In genomic region chr5:134905246-134905996, GRCh38 we compare ENCODE assay signal across 8 cellular contexts. TPM values are rescaled to one million over a fixed set of nuclear protein-coding genes. Genes with fewer than 3 reads are reported as not detected.
DNase-seq lines count a peak whose midpoint lies in the region; ATAC-seq and TF ChIP-seq lines count a peak whose summit lies in the region.

No MANE protein-coding gene starts in this region.

- H3K27me3 Mint-ChIP-seq in activated naive CD4-positive, alpha-beta T cell treated with anti-CD3 and anti-CD28 coated beads, Interleukin-2, amount 10 ng/mL, durations not matched to agents 7 days and 5 days: no peaks in the 10 kb centered on the region

- H2AFZ ChIP-seq in osteoblast (ENCODE audit: low read length): peak overlapping the region; percentile 87

- H3K4me1 ChIP-seq in SJCRH30 (no peaks in the 10 kb centered on the region), osteoblast (ENCODE audit: insufficient read depth, low read length) (peaks cover 7% of the 10 kb centered on the region), tibial artery (peaks cover 0 to 6% (median 0%) of the 10 kb centered on the region in 4 donors)

- H4K20me1 ChIP-seq in osteoblast (ENCODE audit: insufficient read depth, low read length): no peaks in the 10 kb centered on the region

- peak overlapping the region; percentile 99 for H3K27ac Mint-ChIP-seq in activated naive CD4-positive, alpha-beta T cell treated with anti-CD3 and anti-CD28 coated beads, Interleukin-2, amount 10 ng/mL, durations not matched to agents 7 days and 5 days

- DNase-seq in Daoy (ENCODE audit: low read depth) (peak; percentile 73), SJCRH30 (peak; percentile 67 to 78), globus pallidus (ENCODE audit: low spot score) (peak; percentile 68), osteoblast (ENCODE audit: insufficient read length, low spot score, missing footprints) (peak; percentile 92), tibial artery (peak; percentile 40 to 81)
- peak; percentile 71 for DNase-seq in activated naive CD4-positive, alpha-beta T cell treated with anti-CD3 and anti-CD28 coated beads, Interleukin-2, amount 10 ng/mL, durations not matched to agents 7 days and 5 days

- peak overlapping the region; percentile 98 for H3K4me3 Mint-ChIP-seq in activated naive CD4-positive, alpha-beta T cell treated with anti-CD3 and anti-CD28 coated beads, Interleukin-2, amount 10 ng/mL, durations not matched to agents 7 days and 5 days

- H3K9me3 ChIP-seq in KOPT-K1 (ENCODE audit: insufficient read depth, low read length, poor library complexity, severe bottlenecking): no peaks in the 10 kb centered on the region
- no peaks in the 10 kb centered on the region for H3K9me3 ChIP-seq in SJCRH30 (replicated peaks)
- H3K9me3 ChIP-seq in osteoblast (ENCODE audit: low read depth, low read length): no peaks in the 10 kb centered on the region
- no peaks in the 10 kb centered on the region for H3K9me3 ChIP-seq in tibial artery

- H3K4me3 ChIP-seq in SJCRH30 (peak overlapping the region; percentile 76), osteoblast (ENCODE audit: insufficient read depth, low read length) (peak overlapping the region; percentile 88), tibial artery (peak overlapping the region; percentile 71 to 80)

- H3K27me3 ChIP-seq in SJCRH30 (no peaks in the 10 kb centered on the region), osteoblast (ENCODE audit: insufficient read depth, low read length) (no peaks in the 10 kb centered on the region), tibial artery (no peaks in the 10 kb centered on the region)

- peak; percentile 68 for TF ChIP-seq CTCF in osteoblast (IDR thresholded peaks at IDR 0.05; ENCODE audit: extremely low read depth, low read depth, low read length)
- TF ChIP-seq CTCF in tibial artery (IDR thresholded peaks at IDR 0.05): peak; percentile 72 to 75

- intact Hi-C loops in tibial artery (cut with DNase I; ENCODE audit: low total_unique reads): loop anchor here (2.0 to 10.0 kb wide), 4 partner anchors 31 to 501 kb away; partner anchors contain the start of genes CAMLG, PITX1 and TXNDC15

- no peaks in the 10 kb centered on the region for H3K9me3 Mint-ChIP-seq in activated naive CD4-positive, alpha-beta T cell treated with anti-CD3 and anti-CD28 coated beads, Interleukin-2, amount 10 ng/mL, durations not matched to agents 7 days and 5 days

- peaks cover 25% of the 10 kb centered on the region for H3K36me3 ChIP-seq in KOPT-K1 (ENCODE audit: insufficient read depth, low read length)
- peaks cover 2% of the 10 kb centered on the region; the same call in 1 of the 2 replicates for H3K36me3 ChIP-seq in SJCRH30
- peaks cover 6% of the 10 kb centered on the region for H3K36me3 ChIP-seq in osteoblast (ENCODE audit: insufficient read depth, low read length)
- H3K36me3 ChIP-seq in tibial artery: peaks cover 0 to 25% (median 2%) of the 10 kb centered on the region in 3 donors

- H3K4me2 ChIP-seq in osteoblast (ENCODE audit: insufficient read depth, low read length): peak overlapping the region; percentile 96

- peaks cover 4% of the 10 kb centered on the region for H3K79me2 ChIP-seq in osteoblast (ENCODE audit: insufficient read depth, low read length)

- H3K27ac ChIP-seq in KOPT-K1 (ENCODE audit: low read depth, low read length, poor library complexity, severe bottlenecking) (peak overlapping the region; percentile 88), SJCRH30 (peak overlapping the region; percentile 85), osteoblast (ENCODE audit: low read depth, low read length) (peak overlapping the region; percentile 82), tibial artery (peak overlapping the region; percentile 92 to 94)

- CTCF ChIA-PET in activated naive CD4-positive, alpha-beta T cell treated with anti-CD3 and anti-CD28 coated beads, Interleukin-2, amount 10 ng/mL, durations not matched to agents 7 days and 5 days (lab: Charles Lee): interaction anchor here (0.8 to 2.3 kb wide), 17 partner anchors 12 to 166 kb away, joined by 3 to 14 read pairs (median 4); partner anchors contain the start of genes C5orf24, CAMLG and TXNDC15

- peaks cover 11% of the 10 kb centered on the region for H3K36me3 Mint-ChIP-seq in activated naive CD4-positive, alpha-beta T cell treated with anti-CD3 and anti-CD28 coated beads, Interleukin-2, amount 10 ng/mL, durations not matched to agents 7 days and 5 days

- H3K4me1 Mint-ChIP-seq in activated naive CD4-positive, alpha-beta T cell treated with anti-CD3 and anti-CD28 coated beads, Interleukin-2, amount 10 ng/mL, durations not matched to agents 7 days and 5 days: peaks cover 33% of the 10 kb centered on the region

- peak; percentile 32 for ATAC-seq in GM21723 (IDR thresholded peaks at IDR 0.05; ENCODE audit: unreplicated experiment)

RNA-seq across cellular contexts. Expression of gene PCBD2, which starts 0.5 kb away (rescaled TPM):
- 3.7 and 8.7 TPM in 2 replicates for total RNA-seq in Daoy (2014; rRNA removed; shearing (Covaris generic))
- total RNA-seq in SJCRH30 (2014; rRNA removed; shearing (Covaris generic)): 8.5 and 9.3 TPM in 2 replicates
- total RNA-seq in osteoblast: 4.7 and 6.5 TPM in 2 replicates

RNA-seq across cellular contexts. Expression of gene TXNDC15, which starts 31.2 kb away (rescaled TPM):
- total RNA-seq in Daoy (2014; rRNA removed; shearing (Covaris generic)): 62.2 and 64.4 TPM in 2 replicates
- 48.1 and 61.2 TPM in 2 replicates for total RNA-seq in SJCRH30 (2014; rRNA removed; shearing (Covaris generic))
- 87.2 and 91.1 TPM in 2 replicates for total RNA-seq in osteoblast

RNA-seq across cellular contexts. Expression of gene C5orf24, which starts 59.7 kb away (rescaled TPM):
- total RNA-seq in Daoy (2014; rRNA removed; shearing (Covaris generic)): 27.7 and 35.0 TPM in 2 replicates
- total RNA-seq in SJCRH30 (2014; rRNA removed; shearing (Covaris generic)): 50.9 and 62.9 TPM in 2 replicates
- 46.3 and 48.3 TPM in 2 replicates for total RNA-seq in osteoblast

Comparison
In these comparisons a context has a peak if more than half of its experiments do, and no peak if none do; other contexts are left out.
1. Peak in every context shown above with its lines: DNase-seq, ATAC-seq, H3K4me3 ChIP-seq and H3K27ac ChIP-seq.